1 cellular context compared by ENCODE assay signal in the genomic region with DNA sequence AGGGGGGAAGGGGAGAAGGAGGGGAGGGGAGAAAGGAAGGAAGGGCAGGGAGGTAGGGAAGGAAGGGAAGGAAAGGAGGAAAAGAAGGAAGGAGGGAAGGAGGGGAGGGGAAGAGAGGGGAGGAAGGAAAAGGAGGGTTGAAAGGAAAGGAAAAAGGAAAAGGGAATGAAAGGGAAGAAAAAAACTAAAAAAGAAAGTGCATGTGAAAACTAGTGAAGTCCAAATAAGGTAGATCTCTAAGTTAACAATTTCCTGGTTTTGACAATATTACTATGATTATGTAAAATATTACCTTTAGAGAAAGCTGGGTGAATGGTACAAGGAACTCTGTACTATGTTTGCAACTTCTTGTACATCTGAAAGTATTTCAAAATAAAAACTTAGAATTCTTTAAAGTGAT.
TF ChIP-seq lines count a peak whose summit lies in the region.

No MANE protein-coding gene starts in this region.

TF ChIP-seq in HepG2, 621 proteins besides CTCF, POLR2A, EP300 and RAD21 (continued from another document):
- TF ChIP-seq, protein P1, sequence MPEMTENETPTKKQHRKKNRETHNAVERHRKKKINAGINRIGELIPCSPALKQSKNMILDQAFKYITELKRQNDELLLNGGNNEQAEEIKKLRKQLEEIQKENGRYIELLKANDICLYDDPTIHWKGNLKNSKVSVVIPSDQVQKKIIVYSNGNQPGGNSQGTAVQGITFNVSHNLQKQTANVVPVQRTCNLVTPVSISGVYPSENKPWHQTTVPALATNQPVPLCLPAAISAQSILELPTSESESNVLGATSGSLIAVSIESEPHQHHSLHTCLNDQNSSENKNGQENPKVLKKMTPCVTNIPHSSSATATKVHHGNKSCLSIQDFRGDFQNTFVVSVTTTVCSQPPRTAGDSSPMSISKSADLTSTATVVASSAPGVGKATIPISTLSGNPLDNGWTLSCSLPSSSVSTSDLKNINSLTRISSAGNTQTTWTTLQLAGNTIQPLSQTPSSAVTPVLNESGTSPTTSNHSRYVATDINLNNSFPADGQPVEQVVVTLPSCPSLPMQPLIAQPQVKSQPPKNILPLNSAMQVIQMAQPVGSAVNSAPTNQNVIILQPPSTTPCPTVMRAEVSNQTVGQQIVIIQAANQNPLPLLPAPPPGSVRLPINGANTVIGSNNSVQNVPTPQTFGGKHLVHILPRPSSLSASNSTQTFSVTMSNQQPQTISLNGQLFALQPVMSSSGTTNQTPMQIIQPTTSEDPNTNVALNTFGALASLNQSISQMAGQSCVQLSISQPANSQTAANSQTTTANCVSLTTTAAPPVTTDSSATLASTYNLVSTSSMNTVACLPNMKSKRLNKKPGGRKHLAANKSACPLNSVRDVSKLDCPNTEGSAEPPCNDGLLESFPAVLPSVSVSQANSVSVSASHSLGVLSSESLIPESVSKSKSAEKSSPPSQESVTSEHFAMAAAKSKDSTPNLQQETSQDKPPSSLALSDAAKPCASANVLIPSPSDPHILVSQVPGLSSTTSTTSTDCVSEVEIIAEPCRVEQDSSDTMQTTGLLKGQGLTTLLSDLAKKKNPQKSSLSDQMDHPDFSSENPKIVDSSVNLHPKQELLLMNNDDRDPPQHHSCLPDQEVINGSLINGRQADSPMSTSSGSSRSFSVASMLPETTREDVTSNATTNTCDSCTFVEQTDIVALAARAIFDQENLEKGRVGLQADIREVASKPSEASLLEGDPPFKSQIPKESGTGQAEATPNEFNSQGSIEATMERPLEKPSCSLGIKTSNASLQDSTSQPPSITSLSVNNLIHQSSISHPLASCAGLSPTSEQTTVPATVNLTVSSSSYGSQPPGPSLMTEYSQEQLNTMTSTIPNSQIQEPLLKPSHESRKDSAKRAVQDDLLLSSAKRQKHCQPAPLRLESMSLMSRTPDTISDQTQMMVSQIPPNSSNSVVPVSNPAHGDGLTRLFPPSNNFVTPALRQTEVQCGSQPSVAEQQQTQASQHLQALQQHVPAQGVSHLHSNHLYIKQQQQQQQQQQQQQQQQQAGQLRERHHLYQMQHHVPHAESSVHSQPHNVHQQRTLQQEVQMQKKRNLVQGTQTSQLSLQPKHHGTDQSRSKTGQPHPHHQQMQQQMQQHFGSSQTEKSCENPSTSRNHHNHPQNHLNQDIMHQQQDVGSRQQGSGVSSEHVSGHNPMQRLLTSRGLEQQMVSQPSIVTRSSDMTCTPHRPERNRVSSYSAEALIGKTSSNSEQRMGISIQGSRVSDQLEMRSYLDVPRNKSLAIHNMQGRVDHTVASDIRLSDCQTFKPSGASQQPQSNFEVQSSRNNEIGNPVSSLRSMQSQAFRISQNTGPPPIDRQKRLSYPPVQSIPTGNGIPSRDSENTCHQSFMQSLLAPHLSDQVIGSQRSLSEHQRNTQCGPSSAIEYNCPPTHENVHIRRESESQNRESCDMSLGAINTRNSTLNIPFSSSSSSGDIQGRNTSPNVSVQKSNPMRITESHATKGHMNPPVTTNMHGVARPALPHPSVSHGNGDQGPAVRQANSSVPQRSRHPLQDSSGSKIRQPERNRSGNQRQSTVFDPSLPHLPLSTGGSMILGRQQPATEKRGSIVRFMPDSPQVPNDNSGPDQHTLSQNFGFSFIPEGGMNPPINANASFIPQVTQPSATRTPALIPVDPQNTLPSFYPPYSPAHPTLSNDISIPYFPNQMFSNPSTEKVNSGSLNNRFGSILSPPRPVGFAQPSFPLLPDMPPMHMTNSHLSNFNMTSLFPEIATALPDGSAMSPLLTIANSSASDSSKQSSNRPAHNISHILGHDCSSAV (CRISPR knock-in tag; IDR thresholded peaks at IDR 0.05; ENCODE audit: borderline replicate concordance), result no peak
- TF ChIP-seq PCBP1 (IDR thresholded peaks at IDR 0.05; ENCODE audit: borderline replicate concordance, low read depth, low read length) (0 out of 2 replicates have a peak, but pooled peaks have one; percentile 52), SOX6 (IDR thresholded peaks at IDR 0.05) (no peak), SOX6 (CRISPR knock-in tag; IDR thresholded peaks at IDR 0.05) (no peak), REPIN1 (CRISPR knock-in tag; IDR thresholded peaks at IDR 0.05; ENCODE audit: borderline replicate concordance, low read depth) (no peak), EHMT2 (IDR thresholded peaks at IDR 0.05; ENCODE audit: borderline replicate concordance, low read depth, low read length) (no peak), THAP11 (CRISPR knock-in tag; IDR thresholded peaks at IDR 0.05) (no peak), ARNT2 (CRISPR knock-in tag; IDR thresholded peaks at IDR 0.05; ENCODE audit: low read depth) (no peak), ZFP82 (CRISPR knock-in tag; IDR thresholded peaks at IDR 0.05; ENCODE audit: borderline replicate concordance) (no peak), ONECUT2 (CRISPR knock-in tag; IDR thresholded peaks at IDR 0.05) (no peak), ZNF446 (CRISPR knock-in tag; IDR thresholded peaks at IDR 0.05) (no peak), RXRA (CRISPR knock-in tag; IDR thresholded peaks at IDR 0.05) (no peak), ZBTB38 (CRISPR knock-in tag; IDR thresholded peaks at IDR 0.05) (no peak), SSRP1 (CRISPR knock-in tag; IDR thresholded peaks at IDR 0.05) (no peak), ARNTL (CRISPR knock-in tag; IDR thresholded peaks at IDR 0.05) (no peak), ZMYM3 (CRISPR knock-in tag; IDR thresholded peaks at IDR 0.05) (no peak), ZNF12 (CRISPR knock-in tag; IDR thresholded peaks at IDR 0.05) (no peak), KLF11 (CRISPR knock-in tag; IDR thresholded peaks at IDR 0.05) (no peak), NFE2L1 (CRISPR knock-in tag; IDR thresholded peaks at IDR 0.05; ENCODE audit: borderline replicate concordance) (no peak), ATF7 (IDR thresholded peaks at IDR 0.05) (0 out of 2 replicates have a peak, but pooled peaks have one; percentile 6), ATF7 (CRISPR knock-in tag; IDR thresholded peaks at IDR 0.05) (no peak), SIX1 (CRISPR knock-in tag; IDR thresholded peaks at IDR 0.05; ENCODE audit: borderline replicate concordance) (no peak), HNRNPK (IDR thresholded peaks at IDR 0.05; ENCODE audit: low read depth, low read length, poor library complexity, severe bottlenecking) (peak; percentile 95), PCBP2 (optimal IDR thresholded peaks at IDR 0.05; ENCODE audit: low read depth, low read length, poor library complexity, severe bottlenecking) (peak; percentile 89)
- TF ChIP-seq, protein P2, sequence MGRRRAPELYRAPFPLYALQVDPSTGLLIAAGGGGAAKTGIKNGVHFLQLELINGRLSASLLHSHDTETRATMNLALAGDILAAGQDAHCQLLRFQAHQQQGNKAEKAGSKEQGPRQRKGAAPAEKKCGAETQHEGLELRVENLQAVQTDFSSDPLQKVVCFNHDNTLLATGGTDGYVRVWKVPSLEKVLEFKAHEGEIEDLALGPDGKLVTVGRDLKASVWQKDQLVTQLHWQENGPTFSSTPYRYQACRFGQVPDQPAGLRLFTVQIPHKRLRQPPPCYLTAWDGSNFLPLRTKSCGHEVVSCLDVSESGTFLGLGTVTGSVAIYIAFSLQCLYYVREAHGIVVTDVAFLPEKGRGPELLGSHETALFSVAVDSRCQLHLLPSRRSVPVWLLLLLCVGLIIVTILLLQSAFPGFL (CRISPR knock-in tag; IDR thresholded peaks at IDR 0.05), result no peak
